ENCODE assay signal across 14 cellular contexts in genomic region chr1:6547301-6547700, GRCh38. TPM values are rescaled to one million over a fixed set of nuclear protein-coding genes. Genes with fewer than 3 reads are reported as not detected.
A peak's percentile ranks its signal among the peaks of the same experiment; 100 is the strongest.
DNase-seq lines count a peak whose midpoint lies in the region; ATAC-seq, FAIRE-seq and TF ChIP-seq lines count a peak whose summit lies in the region.
"Had no signal": no experiment of that assay in that cellular context is flagged by ENCODE, and none has a peak within 500 bp of the region (broad histone marks: within the 10 kb centered on the region; RNA-seq: fewer than 3 reads in every experiment).

No MANE protein-coding gene starts in this region.

- DNase-seq in CD4-positive, alpha-beta memory T cell = no peak
- DNase-seq in astrocyte (ENCODE audit: low read depth) (no peak), keratinocyte (ENCODE audit: low read depth, low spot score) (no peak), pancreas (no peak), kidney glomerular epithelial cell (lab: John Stamatoyannopoulos, UW) (no peak), mesendoderm (no peak)
- DNase-seq: activated CD4-positive, CD25-positive, alpha-beta regulatory T cell treated with anti-CD3 and anti-CD28 coated beads, Interleukin-2, amount 50 U/mL, for 72 hours; amniotic stem cell; DMS79; natural killer cell; SJCRH30 had no signal

- H3K4me2 ChIP-seq in astrocyte (ENCODE audit: low read length) (no peak overlapping the region), keratinocyte (ENCODE audit: control insufficient read depth, extremely low read depth, insufficient read depth, low read depth, low read length) (no peak overlapping the region), mesendoderm (ENCODE audit: low read length) (no peak overlapping the region)
- H3K4me2 ChIP-seq: smooth muscle cell had no signal

- H2BK120ac ChIP-seq in mesendoderm (ENCODE audit: low read depth, low read length) = no peak overlapping the region

- no peaks in the 10 kb centered on the region for H3K9me3 ChIP-seq in CD4-positive, alpha-beta memory T cell (ENCODE audit: control insufficient read depth in 1 of 2, low read length in 2 of 2)
- H3K9me3 ChIP-seq in HEK293 (ENCODE audit: control insufficient read depth, insufficient read depth, low read depth, low read length) (no peaks in the 10 kb centered on the region), astrocyte (ENCODE audit: insufficient read depth, low read depth, low read length) (no peaks in the 10 kb centered on the region), keratinocyte (ENCODE audit: control insufficient read depth, low read depth, low read length) (no peaks in the 10 kb centered on the region), pancreas (no peaks in the 10 kb centered on the region)
- H3K9me3 ChIP-seq: SJCRH30 had no signal

- no peaks in the 10 kb centered on the region for H3K9me1 ChIP-seq in keratinocyte (ENCODE audit: control insufficient read depth, extremely low read depth, insufficient read depth, low read length)

- H2AFZ ChIP-seq in astrocyte (ENCODE audit: low read depth, low read length) (no peak overlapping the region), keratinocyte (ENCODE audit: control insufficient read depth, low read length) (no peak overlapping the region)

- peaks cover 33% of the 10 kb centered on the region for H3K4me1 ChIP-seq in CD4-positive, alpha-beta memory T cell (ENCODE audit: insufficient read depth, low read length)
- H3K4me1 ChIP-seq in HEK293 (ENCODE audit: control insufficient read depth, insufficient read depth, low read length) (no peaks in the 10 kb centered on the region), astrocyte (ENCODE audit: insufficient read depth, low read length) (peaks cover 14% of the 10 kb centered on the region), keratinocyte (ENCODE audit: control insufficient read depth, extremely low read depth, insufficient read depth, low read length) (peaks cover 31% of the 10 kb centered on the region), pancreas (no peaks in the 10 kb centered on the region), mesendoderm (ENCODE audit: control insufficient read depth, low read depth, low read length) (no peaks in the 10 kb centered on the region)
- H3K4me1 ChIP-seq: SJCRH30 had no signal

- H2BK15ac ChIP-seq in mesendoderm (replicated peaks; ENCODE audit: low read depth) = no peak overlapping the region

- peaks cover 5% of the 10 kb centered on the region for H3K79me1 ChIP-seq in mesendoderm (ENCODE audit: low read length)

- H2AK5ac ChIP-seq in mesendoderm (ENCODE audit: low read length) = no peak overlapping the region

- H3K4ac ChIP-seq in mesendoderm (ENCODE audit: low read depth, low read length) = no peak overlapping the region

- POLR2A ChIA-PET in CD4-positive, alpha-beta memory T cell (lab: Charles Lee; ENCODE audit: partially characterized antibody) = interaction anchor here (1.3 to 5.5 kb wide), 4 partner anchors 7 to 88 kb away, joined by 3 to 51 read pairs (median 21); partner anchors contain the start of genes NOL9, PLEKHG5 and TAS1R1
- POLR2A ChIA-PET in HEK293 (lab: Yijun Ruan, JAX) = interaction anchor here (1.1 kb wide), 1 partner anchor 24 kb away, joined by 3 read pairs; no protein-coding TSS in a partner anchor

- peak overlapping the region; percentile 78 to 97 (median 87) for H3K27ac Mint-ChIP-seq in CD4-positive, alpha-beta memory T cell
- H3K27ac Mint-ChIP-seq in astrocyte (ENCODE audit: unreplicated experiment) = no peak overlapping the region
- H3K27ac Mint-ChIP-seq: natural killer cell had no signal

- TF ChIP-seq CTCF in HEK293 (tag by site-specific recombination; IDR thresholded peaks at IDR 0.05) (peak; percentile 42; the same call in 1 of the 2 replicates), astrocyte (IDR thresholded peaks at IDR 0.05; ENCODE audit: insufficient read depth, low read depth, low read length) (peak; percentile 25), keratinocyte (optimal IDR thresholded peaks at IDR 0.05 in 1 of 3, IDR thresholded peaks at IDR 0.05 in 1 of 3, conservative IDR thresholded peaks at IDR 0.05 in 1 of 3; ENCODE audit: extremely low read depth in 1 of 3, insufficient read depth in 2 of 3, low read length in 3 of 3) (peak in 2 of 3 experiments; percentile 7 to 18), pancreas (IDR thresholded peaks at IDR 0.05) (no peak)

- H3K79me2 ChIP-seq in astrocyte (ENCODE audit: insufficient read depth, low read length) = peaks cover 13% of the 10 kb centered on the region
- peaks cover 11% of the 10 kb centered on the region for H3K79me2 ChIP-seq in keratinocyte (ENCODE audit: control insufficient read depth, insufficient read depth, low read length)
- H3K79me2 ChIP-seq in mesendoderm (ENCODE audit: control insufficient read depth, insufficient read depth, low read length) = peaks cover 1% of the 10 kb centered on the region

- H3K27me3 Mint-ChIP-seq in CD4-positive, alpha-beta memory T cell = no peaks in the 10 kb centered on the region
- no peaks in the 10 kb centered on the region for H3K27me3 Mint-ChIP-seq in astrocyte (ENCODE audit: low read depth, unreplicated experiment)

- H3K9me3 Mint-ChIP-seq in CD4-positive, alpha-beta memory T cell = no peaks in the 10 kb centered on the region
- H3K9me3 Mint-ChIP-seq in astrocyte (ENCODE audit: unreplicated experiment) = no peaks in the 10 kb centered on the region
- H3K9me3 Mint-ChIP-seq: natural killer cell had no signal

- H4K8ac ChIP-seq in mesendoderm (ENCODE audit: low read depth, low read length) = no peak overlapping the region

- H3K27me3 ChIP-seq in CD4-positive, alpha-beta memory T cell (ENCODE audit: insufficient read depth, low read length) = no peaks in the 10 kb centered on the region
- no peaks in the 10 kb centered on the region for H3K27me3 ChIP-seq in astrocyte (ENCODE audit: insufficient read depth, low read length)
- H3K27me3 ChIP-seq in keratinocyte (ENCODE audit: control insufficient read depth, extremely low read depth, insufficient read depth, low read length) = no peaks in the 10 kb centered on the region
- no peaks in the 10 kb centered on the region for H3K27me3 ChIP-seq in pancreas
- no peaks in the 10 kb centered on the region for H3K27me3 ChIP-seq in mesendoderm (ENCODE audit: insufficient read depth, low read length, poor library complexity)
- H3K27me3 ChIP-seq: SJCRH30 had no signal

- intact Hi-C loops in CD4-positive, alpha-beta memory T cell (cut with micrococcal nuclease) = no loop called here
- intact Hi-C loops in pancreas (cut with DNase I) = no loop called here

- no peak overlapping the region for H3K56ac ChIP-seq in mesendoderm (ENCODE audit: low read length)

- H4K20me1 ChIP-seq in astrocyte (ENCODE audit: insufficient read depth, low read length) = peaks cover 2% of the 10 kb centered on the region
- H4K20me1 ChIP-seq in keratinocyte (ENCODE audit: control insufficient read depth, extremely low read depth, insufficient read depth, low read length) = no peaks in the 10 kb centered on the region

- CTCF ChIA-PET in CD4-positive, alpha-beta memory T cell (lab: Charles Lee; ENCODE audit: partially characterized antibody) = interaction anchor here (1.1 to 4.9 kb wide), 5 partner anchors 8 to 99 kb away, joined by 3 to 29 read pairs (median 5); partner anchors contain the start of genes NOL9, PLEKHG5 and TAS1R1
- CTCF ChIA-PET in HEK293 (lab: Yijun Ruan, JAX) = interaction anchor here (0.6 kb wide), 1 partner anchor 30 kb away, joined by 4 read pairs; no protein-coding TSS in a partner anchor

- dilution Hi-C loops in keratinocyte (cut with MboI; ENCODE audit: extremely low pct_ligation_motif_present, low sequenced_read_pairs) = no loop called here

- 67 to 74% methylated on average over 4 of the region's 4 CpGs for WGBS in pancreas, 2 donors
- no CpG with 5 or more reads among the region's 4 CpGs for WGBS in mesendoderm (ENCODE audit: extremely low coverage, insufficient coverage, low lambda C conversion rate)

- FAIRE-seq in astrocyte (lab: Jason Lieb, UNC) (no peak), keratinocyte (lab: Jason Lieb, UNC) (no peak), pancreas (lab: Jason Lieb, UNC) (no peak)
- FAIRE-seq: endometrium had no signal

- peaks cover 42 to 51% of the 10 kb centered on the region in 2 donors for H3K36me3 Mint-ChIP-seq in CD4-positive, alpha-beta memory T cell
- H3K36me3 Mint-ChIP-seq in astrocyte (ENCODE audit: low read depth, unreplicated experiment) = peaks cover 12% of the 10 kb centered on the region
- H3K36me3 Mint-ChIP-seq: natural killer cell had no signal

- H4K5ac ChIP-seq in mesendoderm (ENCODE audit: low read length) = no peak overlapping the region

- H2BK5ac ChIP-seq in mesendoderm (ENCODE audit: low read length) = no peak overlapping the region

- ATAC-seq in pancreas = no peak
- ATAC-seq: natural killer cell had no signal

- no peak overlapping the region for H3K18ac ChIP-seq in mesendoderm (ENCODE audit: low read length)

- no peak overlapping the region for H3K4me3 ChIP-seq in CD4-positive, alpha-beta memory T cell (ENCODE audit: low read length in 2 of 2)
- H3K4me3 ChIP-seq in HEK293 (ENCODE audit: low read depth, low read length) = no peak overlapping the region
- no peak overlapping the region for H3K4me3 ChIP-seq in astrocyte (ENCODE audit: insufficient read depth, low read depth, low read length)
- H3K4me3 ChIP-seq in keratinocyte (ENCODE audit: control insufficient read depth in 2 of 3, extremely low read depth in 1 of 3, insufficient read depth in 2 of 3, low read depth in 1 of 3, low read length in 3 of 3) = no peak overlapping the region
- H3K4me3 ChIP-seq in pancreas = no peak overlapping the region
- no peak overlapping the region for H3K4me3 ChIP-seq in mesendoderm (ENCODE audit: low read length)
- H3K4me3 ChIP-seq: SJCRH30, smooth muscle cell had no signal

- H3K9ac ChIP-seq in astrocyte (ENCODE audit: low read length) (peak overlapping the region; percentile 4), keratinocyte (ENCODE audit: control insufficient read depth, extremely low read depth, insufficient read depth, low read length) (no peak overlapping the region), mesendoderm (ENCODE audit: low read length) (no peak overlapping the region)

- peak overlapping the region in 6 of 8 donors; percentile 43 to 82 (median 64) for H3K4me3 Mint-ChIP-seq in CD4-positive, alpha-beta memory T cell
- H3K4me3 Mint-ChIP-seq in astrocyte (ENCODE audit: unreplicated experiment) = peak overlapping the region; percentile 31
- H3K4me3 Mint-ChIP-seq: natural killer cell had no signal

- H3K36me3 ChIP-seq in CD4-positive, alpha-beta memory T cell (ENCODE audit: insufficient read depth, low read length) = peaks cover 46% of the 10 kb centered on the region
- H3K36me3 ChIP-seq in HEK293 (ENCODE audit: control insufficient read depth in 2 of 2, insufficient read depth in 1 of 2, low read length in 2 of 2) (peaks cover 34 to 92% of the 10 kb centered on the region in 2 experiments), astrocyte (ENCODE audit: insufficient read depth, low read length) (peaks cover 21% of the 10 kb centered on the region), keratinocyte (ENCODE audit: control insufficient read depth in 2 of 2, extremely low read depth in 1 of 2, insufficient read depth in 2 of 2, low read length in 2 of 2) (peaks cover 28 to 31% of the 10 kb centered on the region in 2 experiments), pancreas (peaks cover 3 to 48% (median 9%) of the 10 kb centered on the region in 3 donors), mesendoderm (ENCODE audit: control insufficient read depth, insufficient read depth, low read length) (peaks cover 22% of the 10 kb centered on the region)

- H3K4me1 Mint-ChIP-seq in CD4-positive, alpha-beta memory T cell = peaks cover 28 to 40% (median 31%) of the 10 kb centered on the region in 4 donors
- peaks cover 24% of the 10 kb centered on the region for H3K4me1 Mint-ChIP-seq in astrocyte (ENCODE audit: low read depth, unreplicated experiment)

- peak overlapping the region; percentile 49 for H3K27ac ChIP-seq in CD4-positive, alpha-beta memory T cell (ENCODE audit: low read depth, low read length)
- H3K27ac ChIP-seq in HEK293 (ENCODE audit: extremely low read depth, low read depth, low read length) (no peak overlapping the region), astrocyte (ENCODE audit: low read depth, low read length) (no peak overlapping the region), keratinocyte (ENCODE audit: control insufficient read depth, insufficient read depth, low read length) (no peak overlapping the region), pancreas (no peak overlapping the region), mesendoderm (ENCODE audit: low read depth, low read length) (no peak overlapping the region)
- H3K27ac ChIP-seq: SJCRH30 had no signal

- H3K23ac ChIP-seq in mesendoderm (ENCODE audit: low read length) = no peak overlapping the region

RNA-seq across cellular contexts. Expression of gene NOL9, which starts 7.0 kb away (rescaled TPM):
- 10 to 100 TPM; 59.9 to 60.9 TPM for total RNA-seq in CD4-positive, alpha-beta memory T cell
- 10 to 100 TPM; 12.7 to 32.6 TPM for polyA plus RNA-seq in CD4-positive, alpha-beta memory T cell
- 24.0 and 26.8 TPM in 2 replicates for total RNA-seq in astrocyte
- polyA plus RNA-seq in keratinocyte = 13.7 to 24.6 TPM (median 23.2 TPM) in 3 replicates
- 6.0 TPM for polyA plus RNA-seq in keratinocyte (2011; ENCODE audit: low read depth)
- polyA plus RNA-seq in keratinocyte (2011; cell fraction: cytosol; rRNA removed) = 10.7 and 21.0 TPM in 2 replicates
- 35.6 and 37.3 TPM in 2 replicates for polyA plus RNA-seq in keratinocyte (2011; cell fraction: nucleus; rRNA removed)
- 5.6 and 9.4 TPM in 2 replicates for polyA plus RNA-seq in keratinocyte (2012; ENCODE audit: low replicate concordance)
- polyA minus RNA-seq in keratinocyte = 13.0 to 31.4 TPM (median 25.7 TPM) in 3 replicates
- 10.7 TPM for polyA minus RNA-seq in keratinocyte (2011; cell fraction: cytosol; rRNA and poly(A)+ RNA removed)
- polyA minus RNA-seq in keratinocyte (2011; cell fraction: nucleus; rRNA and poly(A)+ RNA removed) = 19.4 and 35.4 TPM in 2 replicates
- total RNA-seq in pancreas = 10 to 100 TPM; 10.3 to 15.1 (median 12.6) TPM
- 1 to 10 TPM; 7.5 to 8.0 TPM for polyA plus RNA-seq in pancreas
- 16.7 TPM for polyA plus RNA-seq in mesendoderm (2013, experiment 1 of 2)
- 16.5 TPM for polyA plus RNA-seq in mesendoderm (2013, experiment 2 of 2)

RNA-seq across cellular contexts. Expression of gene TAS1R1, which starts 7.8 kb away (rescaled TPM):
- not detected for total RNA-seq in CD4-positive, alpha-beta memory T cell
- polyA plus RNA-seq in CD4-positive, alpha-beta memory T cell = not detected
- total RNA-seq in astrocyte (not detected in 2 replicates), pancreas (not detected)
- polyA plus RNA-seq in keratinocyte (not detected in 3 replicates), pancreas (not detected)
- not detected for polyA plus RNA-seq in keratinocyte (2011; ENCODE audit: low read depth)
- not detected in 2 replicates for polyA plus RNA-seq in keratinocyte (2011; cell fraction: cytosol; rRNA removed)
- not detected in 2 replicates for polyA plus RNA-seq in keratinocyte (2011; cell fraction: nucleus; rRNA removed)
- 0.17 TPM in 1 of 2 replicates, not detected in the other for polyA plus RNA-seq in keratinocyte (2012; ENCODE audit: low replicate concordance)
- not detected in 3 replicates for polyA minus RNA-seq in keratinocyte
- not detected for polyA minus RNA-seq in keratinocyte (2011; cell fraction: cytosol; rRNA and poly(A)+ RNA removed)
- polyA minus RNA-seq in keratinocyte (2011; cell fraction: nucleus; rRNA and poly(A)+ RNA removed) = not detected in 2 replicates
- polyA plus RNA-seq in mesendoderm (2013, experiment 1 of 2) = 0.01 TPM
- polyA plus RNA-seq in mesendoderm (2013, experiment 2 of 2) = 0.04 TPM
- total RNA-seq: natural killer cell, smooth muscle cell had no signal

RNA-seq across cellular contexts. Expression of gene ZBTB48, which starts 32.5 kb away (rescaled TPM):
- 10 to 100 TPM; 62.6 to 70.7 TPM for total RNA-seq in CD4-positive, alpha-beta memory T cell
- 10 to 100 TPM; 18.4 to 23.9 TPM for polyA plus RNA-seq in CD4-positive, alpha-beta memory T cell
- total RNA-seq in astrocyte (20.0 and 26.5 TPM in 2 replicates), pancreas (10 to 100 TPM; 15.2 to 25.1 (median 16.9) TPM)
- polyA plus RNA-seq in keratinocyte (9.7 to 21.1 TPM (median 10.9 TPM) in 3 replicates), pancreas (100 to 1,000 TPM; 118 to 143 TPM)
- 13.1 TPM for polyA plus RNA-seq in keratinocyte (2011; ENCODE audit: low read depth)
- polyA plus RNA-seq in keratinocyte (2011; cell fraction: cytosol; rRNA removed) = 5.6 and 9.2 TPM in 2 replicates
- 28.2 and 30.9 TPM in 2 replicates for polyA plus RNA-seq in keratinocyte (2011; cell fraction: nucleus; rRNA removed)
- 11.5 and 12.6 TPM in 2 replicates for polyA plus RNA-seq in keratinocyte (2012; ENCODE audit: low replicate concordance)
- 12.6 to 19.0 TPM (median 16.8 TPM) in 3 replicates for polyA minus RNA-seq in keratinocyte
- 25.7 TPM for polyA minus RNA-seq in keratinocyte (2011; cell fraction: cytosol; rRNA and poly(A)+ RNA removed)
- 17.1 and 28.2 TPM in 2 replicates for polyA minus RNA-seq in keratinocyte (2011; cell fraction: nucleus; rRNA and poly(A)+ RNA removed)
- polyA plus RNA-seq in mesendoderm (2013, experiment 1 of 2) = 16.1 TPM
- 14.9 TPM for polyA plus RNA-seq in mesendoderm (2013, experiment 2 of 2)

RNA-seq across cellular contexts. Expression of gene KLHL21, which starts 55.4 kb away (rescaled TPM):
- 10 to 100 TPM; 80.6 to 85.2 TPM for total RNA-seq in CD4-positive, alpha-beta memory T cell
- 10 to 100 TPM; 18.3 to 32.5 TPM for polyA plus RNA-seq in CD4-positive, alpha-beta memory T cell
- 39.7 and 42.3 TPM in 2 replicates for total RNA-seq in astrocyte
- polyA plus RNA-seq in keratinocyte = 24.8 to 51.0 TPM (median 32.8 TPM) in 3 replicates
- polyA plus RNA-seq in keratinocyte (2011; ENCODE audit: low read depth) = 40.9 TPM
- 21.0 and 28.6 TPM in 2 replicates for polyA plus RNA-seq in keratinocyte (2011; cell fraction: cytosol; rRNA removed)
- polyA plus RNA-seq in keratinocyte (2011; cell fraction: nucleus; rRNA removed) = 92.1 and 94.8 TPM in 2 replicates
- polyA plus RNA-seq in keratinocyte (2012; ENCODE audit: low replicate concordance) = 61.1 and 71.4 TPM in 2 replicates
- 45.2 to 103 TPM (median 54.5 TPM) in 3 replicates for polyA minus RNA-seq in keratinocyte
- polyA minus RNA-seq in keratinocyte (2011; cell fraction: cytosol; rRNA and poly(A)+ RNA removed) = 99.4 TPM
- polyA minus RNA-seq in keratinocyte (2011; cell fraction: nucleus; rRNA and poly(A)+ RNA removed) = 96.4 and 111 TPM in 2 replicates
- 10 to 100 TPM; 10.8 to 31.3 (median 18.4) TPM for total RNA-seq in pancreas
- 10 to 100 TPM; 11.3 to 13.7 TPM for polyA plus RNA-seq in pancreas
- 11.2 TPM for polyA plus RNA-seq in mesendoderm (2013, experiment 1 of 2)
- polyA plus RNA-seq in mesendoderm (2013, experiment 2 of 2) = 10.9 TPM

RNA-seq across cellular contexts. Expression of gene PLEKHG5, which starts 55.8 kb away (rescaled TPM):
- 10 to 100 TPM; 10.4 to 11.8 TPM for total RNA-seq in CD4-positive, alpha-beta memory T cell
- polyA plus RNA-seq in CD4-positive, alpha-beta memory T cell = 1 to 10 TPM; 1.7 to 2.0 TPM
- total RNA-seq in astrocyte (23.0 and 25.1 TPM in 2 replicates), pancreas (1 to 10 TPM; 1.5 to 3.9 (median 2.6) TPM)
- polyA plus RNA-seq in keratinocyte (11.8 to 27.7 TPM (median 13.4 TPM) in 3 replicates), pancreas (1 to 10 TPM; 6.2 to 7.3 TPM)
- polyA plus RNA-seq in keratinocyte (2011; ENCODE audit: low read depth) = 9.4 TPM
- polyA plus RNA-seq in keratinocyte (2011; cell fraction: cytosol; rRNA removed) = 5.3 and 11.5 TPM in 2 replicates
- polyA plus RNA-seq in keratinocyte (2011; cell fraction: nucleus; rRNA removed) = 67.6 and 102 TPM in 2 replicates
- 20.7 and 21.6 TPM in 2 replicates for polyA plus RNA-seq in keratinocyte (2012; ENCODE audit: low replicate concordance)
- polyA minus RNA-seq in keratinocyte = 14.1 to 17.2 TPM (median 15.1 TPM) in 3 replicates
- polyA minus RNA-seq in keratinocyte (2011; cell fraction: cytosol; rRNA and poly(A)+ RNA removed) = 19.6 TPM
- 41.2 and 42.0 TPM in 2 replicates for polyA minus RNA-seq in keratinocyte (2011; cell fraction: nucleus; rRNA and poly(A)+ RNA removed)
- 5.0 TPM for polyA plus RNA-seq in mesendoderm (2013, experiment 1 of 2)
- 5.0 TPM for polyA plus RNA-seq in mesendoderm (2013, experiment 2 of 2)

Comparison
In these comparisons a context has a peak if more than half of its experiments do, and no peak if none do; other contexts are left out.
1. CTCF ChIP-seq: peak in HEK293 (single experiment), astrocyte (single experiment) and keratinocyte (2 of 3); none in pancreas (0 of 4).